30 cellular contexts compared by ENCODE assay signal in genomic region chr5:102226321-102226720, GRCh38.
"Had no signal": no experiment of that assay in that cellular context is flagged by ENCODE, and none has a peak within 500 bp of the region (broad histone marks: within the 10 kb centered on the region; RNA-seq: fewer than 3 reads in every experiment).

No MANE protein-coding gene starts in this region.

- H3K79me2 ChIP-seq: parathyroid adenoma had no signal

- H3K4me1 ChIP-seq: left lung, lower lobe of right lung, neural progenitor cell, parathyroid adenoma, right atrium auricular region, stomach, testis, thyroid gland, upper lobe of right lung had no signal

- H3K27me3 Mint-ChIP-seq: naive B cell; progenitor cell of endocrine pancreas; stimulated activated naive B cell treated with anti-CD40 and anti-IgM and Interleukin-4, amounts not matched to agents 10 μg/mL and 1 μg/mL and 100 μg/mL, for 72 hours had no signal

- DNase-seq: hippocampal formation; kidney; left colon; left lung; lower lobe of right lung; mammary epithelial cell; mesenchymal stem cell; naive B cell; natural killer cell; nephron progenitor cell; occipital lobe; right lobe of liver; stimulated activated CD4-positive, alpha-beta T cell treated with anti-CD3 and anti-CD28 coated beads, Interleukin-12 subunit alpha, Interleukin-12 subunit beta, amount 100 ng/mL, for 4 hours; stimulated activated CD4-positive, alpha-beta T cell treated with anti-CD3 and anti-CD28 coated beads, Interleukin-15, amount 100 ng/mL, for 24 hours; stimulated activated CD4-positive, alpha-beta T cell treated with anti-CD3 and anti-CD28 coated beads, Interleukin-2, amount 100 ng/mL, for 24 hours; stimulated activated CD4-positive, alpha-beta T cell treated with anti-CD3 and anti-CD28 coated beads, Interleukin-4, amount 100 ng/mL, for 1 hour; stimulated activated naive B cell treated with anti-CD40 and anti-IgM and Interleukin-4, amounts not matched to agents 10 μg/mL and 1 μg/mL and 100 μg/mL, for 72 hours; stimulated activated naive CD8-positive, alpha-beta T cell treated with anti-CD3 and anti-CD28 coated beads, Interleukin-15, Interleukin-2, amounts not matched to agents 100 U/mL and 50 U/mL, for 24 hours; stomach; testis; thyroid gland; transverse colon; upper lobe of right lung had no signal

- H3K27me3 ChIP-seq: left lung, neural progenitor cell, neutrophil, right atrium auricular region, right lobe of liver, stomach, testis, thyroid gland, transverse colon, upper lobe of right lung had no signal

- H3K4me3 ChIP-seq: left lung, lower lobe of right lung, neural progenitor cell, right atrium auricular region, right lobe of liver, stomach, testis, thyroid gland, transverse colon, upper lobe of right lung had no signal

- H3K4me3 Mint-ChIP-seq: mesothelial cell of epicardium; naive B cell; natural killer cell; nephron progenitor cell; neural progenitor cell; stimulated activated naive B cell treated with anti-CD40 and anti-IgM and Interleukin-4, amounts not matched to agents 10 μg/mL and 1 μg/mL and 100 μg/mL, for 72 hours had no signal

- H3K36me3 Mint-ChIP-seq: mesothelial cell of epicardium; naive B cell; natural killer cell; neural progenitor cell; stimulated activated naive B cell treated with anti-CD40 and anti-IgM and Interleukin-4, amounts not matched to agents 10 μg/mL and 1 μg/mL and 100 μg/mL, for 72 hours had no signal

- H3K36me3 ChIP-seq: left lung, lower lobe of right lung, neural progenitor cell, right atrium auricular region, right lobe of liver, stomach, thyroid gland, transverse colon, upper lobe of right lung had no signal

- H2AFZ ChIP-seq: neural progenitor cell, parathyroid adenoma had no signal

- FAIRE-seq: kidney, urothelium cell line had no signal

- H3K4me1 Mint-ChIP-seq: neural progenitor cell had no signal

- H3K9ac ChIP-seq: neural progenitor cell, parathyroid adenoma had no signal

- H3K27ac ChIP-seq: left lung, lower lobe of right lung, neural progenitor cell, neutrophil, parathyroid adenoma, right atrium auricular region, right lobe of liver, stomach, testis, thyroid gland, transverse colon, upper lobe of right lung had no signal

- H3K4me2 ChIP-seq: neural progenitor cell had no signal

- H3K27ac Mint-ChIP-seq: mesothelial cell of epicardium; naive B cell; natural killer cell; nephron progenitor cell; neural progenitor cell; progenitor cell of endocrine pancreas; stimulated activated naive B cell treated with anti-CD40 and anti-IgM and Interleukin-4, amounts not matched to agents 10 μg/mL and 1 μg/mL and 100 μg/mL, for 72 hours had no signal

- H3K9me3 Mint-ChIP-seq: natural killer cell had no signal

- H3K9me3 ChIP-seq: lower lobe of right lung, neutrophil, testis, thyroid gland had no signal
